ENCODE assay signal across 1 cellular context in the genomic region with DNA sequence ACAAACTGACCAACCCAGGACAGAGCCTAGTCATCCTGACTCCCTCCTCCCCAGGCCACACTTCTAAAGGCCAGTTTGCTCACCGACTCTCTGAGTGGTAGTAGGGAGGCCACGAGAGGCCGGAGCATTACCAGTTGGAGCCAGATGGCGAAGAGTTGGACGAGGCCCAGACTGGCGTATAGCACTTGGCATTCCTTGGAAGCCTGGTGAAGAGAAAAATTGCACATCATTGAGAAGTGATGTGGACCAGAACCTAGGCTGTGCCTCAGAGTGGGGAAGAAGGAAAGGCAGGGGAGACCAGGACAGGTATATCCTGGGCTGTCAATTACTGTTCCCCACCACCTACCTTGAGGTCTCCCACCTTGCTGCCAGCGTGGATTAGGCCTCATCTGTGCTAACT.
TF ChIP-seq lines count a peak whose summit lies in the region.

No MANE protein-coding gene starts in this region.

TF ChIP-seq in H1, 55 proteins besides CTCF, POLR2A, EP300 and RAD21:
- TF ChIP-seq POLR2AphosphoS5 (IDR thresholded peaks at IDR 0.05; ENCODE audit: low read depth, low read length): 0 out of 2 replicates have a peak, but pooled peaks have one; percentile 57
- TF ChIP-seq SP1 (IDR thresholded peaks at IDR 0.05; ENCODE audit: low read depth, low read length): no peak
- no peak for TF ChIP-seq SIX5 (IDR thresholded peaks at IDR 0.05; ENCODE audit: low read depth, low read length)
- no peak for TF ChIP-seq RNF2 (IDR thresholded peaks at IDR 0.05; ENCODE audit: borderline replicate concordance, low read depth, low read length, missing control alignments, poor library complexity, severe bottlenecking)
- TF ChIP-seq CBX8 (IDR thresholded peaks at IDR 0.05; ENCODE audit: borderline replicate concordance, low read depth, low read length): no peak
